Comparison of ENCODE assay signal across 23 cellular contexts in genomic region chr9:17734674-17735073, GRCh38.
A peak's percentile ranks its signal among the peaks of the same experiment; 100 is the strongest.
DNase-seq lines count a peak whose midpoint lies in the region; ATAC-seq, FAIRE-seq and TF ChIP-seq lines count a peak whose summit lies in the region.
"Had no signal": no experiment of that assay in that cellular context is flagged by ENCODE, and none has a peak within 500 bp of the region (broad histone marks: within the 10 kb centered on the region; RNA-seq: fewer than 3 reads in every experiment).

No MANE protein-coding gene starts in this region.

- no peaks in the 10 kb centered on the region for H3K9me3 ChIP-seq in Caco-2
- H3K9me3 ChIP-seq in WERI-Rb-1 (ENCODE audit: severe bottlenecking) = no peaks in the 10 kb centered on the region
- no peaks in the 10 kb centered on the region for H3K9me3 ChIP-seq in hepatocyte (ENCODE audit: low read depth)
- no peaks in the 10 kb centered on the region for H3K9me3 ChIP-seq in mucosa of descending colon
- H3K9me3 ChIP-seq in gastroesophageal sphincter = peaks cover 0 to 3% (median 0%) of the 10 kb centered on the region in 3 donors
- H3K9me3 ChIP-seq in pancreas = no peaks in the 10 kb centered on the region
- H3K9me3 ChIP-seq: BE2C had no signal

- H3K27ac ChIP-seq in WERI-Rb-1 (0 out of 2 replicates have a peak overlapping the region, but pooled peaks have one; percentile 4), hepatocyte (peak overlapping the region; percentile 57), gastroesophageal sphincter (no peak overlapping the region), pancreas (no peak overlapping the region)
- H3K27ac ChIP-seq: BLaER1 treated with 17β-estradiol and CSF1 and Interleukin-3, amounts not matched to agents 10 nM and 100 nM; C4-2B had no signal

- H3K27me3 ChIP-seq in Caco-2 (replicated peaks; ENCODE audit: control insufficient read depth, insufficient read depth, low read length) (no peaks in the 10 kb centered on the region), WERI-Rb-1 (ENCODE audit: insufficient read depth, low read depth, severe bottlenecking) (no peaks in the 10 kb centered on the region), hepatocyte (no peaks in the 10 kb centered on the region), gastroesophageal sphincter (no peaks in the 10 kb centered on the region), pancreas (no peaks in the 10 kb centered on the region)
- H3K27me3 ChIP-seq: BE2C; BLaER1 treated with 17β-estradiol and CSF1 and Interleukin-3, amounts not matched to agents 10 nM and 100 nM had no signal

- no peaks in the 10 kb centered on the region for H3K36me3 Mint-ChIP-seq in Caco-2 (ENCODE audit: insufficient read depth, unreplicated experiment)
- H3K36me3 Mint-ChIP-seq: CD8-positive, alpha-beta T cell had no signal

- peaks cover 10% of the 10 kb centered on the region for H3K9me3 Mint-ChIP-seq in Caco-2 (ENCODE audit: unreplicated experiment)

- CTCF ChIA-PET in Caco-2 (lab: Charles Lee) = no interaction called here

- H3K27me3 Mint-ChIP-seq in Caco-2 (ENCODE audit: insufficient read depth, unreplicated experiment) = no peaks in the 10 kb centered on the region
- H3K27me3 Mint-ChIP-seq: CD4-positive, alpha-beta T cell had no signal

- H3K4me2 ChIP-seq in hepatocyte = peak overlapping the region; percentile 33
- H3K4me2 ChIP-seq: BLaER1 treated with 17β-estradiol and CSF1 and Interleukin-3, amounts not matched to agents 10 nM and 100 nM had no signal

- no peak overlapping the region for H3K4me3 Mint-ChIP-seq in Caco-2 (ENCODE audit: unreplicated experiment)
- H3K4me3 Mint-ChIP-seq: CD4-positive, alpha-beta T cell; CD8-positive, alpha-beta T cell had no signal

- H3K4me1 Mint-ChIP-seq in Caco-2 (ENCODE audit: low read depth, unreplicated experiment) = peaks cover 7% of the 10 kb centered on the region

- FAIRE-seq in RCC 7860 (lab: Jason Lieb, UNC) (no peak), pancreas (lab: Jason Lieb, UNC) (no peak)
- FAIRE-seq: A204.1, G401.6, GM12891, GM19239 had no signal

- no peaks in the 10 kb centered on the region for H3K9me2 ChIP-seq in hepatocyte (replicated peaks; ENCODE audit: insufficient read depth)

- H4K20me1 ChIP-seq in hepatocyte (ENCODE audit: insufficient read depth, poor library complexity, severe bottlenecking) = no peaks in the 10 kb centered on the region
- H4K20me1 ChIP-seq: BLaER1 treated with 17β-estradiol and CSF1 and Interleukin-3, amounts not matched to agents 10 nM and 100 nM had no signal

- H3K4me1 ChIP-seq in Caco-2 (peaks cover 6% of the 10 kb centered on the region; the same call in 1 of the 2 replicates), hepatocyte (ENCODE audit: insufficient read depth) (peaks cover 9% of the 10 kb centered on the region), mucosa of descending colon (ENCODE audit: low read depth) (no peaks in the 10 kb centered on the region), gastroesophageal sphincter (no peaks in the 10 kb centered on the region), pancreas (no peaks in the 10 kb centered on the region)
- H3K4me1 ChIP-seq: BE2C; BLaER1 treated with 17β-estradiol and CSF1 and Interleukin-3, amounts not matched to agents 10 nM and 100 nM had no signal

- POLR2A ChIA-PET in Caco-2 (lab: Charles Lee) = no interaction called here

- intact Hi-C loops in Caco-2 (cut with micrococcal nuclease; ENCODE audit: unreplicated experiment) = no loop called here
- intact Hi-C loops in mucosa of descending colon (cut with DNase I, micrococcal nuclease) = no loop called here
- intact Hi-C loops in pancreas (cut with DNase I) = no loop called here

- H3K4me3 ChIP-seq in Caco-2 (ENCODE audit: low read depth, low read length) (no peak overlapping the region), WERI-Rb-1 (ENCODE audit: low read depth, low read length) (no peak overlapping the region), hepatocyte (no peak overlapping the region), mucosa of descending colon (no peak overlapping the region), gastroesophageal sphincter (no peak overlapping the region), pancreas (no peak overlapping the region)
- H3K4me3 ChIP-seq: BLaER1 treated with 17β-estradiol and CSF1 and Interleukin-3, amounts not matched to agents 10 nM and 100 nM had no signal

- no peak for TF ChIP-seq EP300 in gastroesophageal sphincter (IDR thresholded peaks at IDR 0.05)

- peak overlapping the region; percentile 60 for H3K27ac Mint-ChIP-seq in Caco-2 (ENCODE audit: unreplicated experiment)
- H3K27ac Mint-ChIP-seq: CD4-positive, alpha-beta T cell; CD8-positive, alpha-beta T cell had no signal

- no peaks in the 10 kb centered on the region for H3K79me2 ChIP-seq in hepatocyte

- DNase-seq in Caco-2 (peak in 1 of 2 experiments; percentile 12), WERI-Rb-1 (no peak), hepatocyte (ENCODE audit: low spot score) (no peak), mucosa of descending colon (no peak), RCC 7860 (ENCODE audit: low spot score) (no peak), pancreas (no peak), NCI-H2081 (lab: John Stamatoyannopoulos, UW) (no peak)
- DNase-seq: 8988T; ACHN; BE2C; Calu3; CD4-positive, alpha-beta T cell; CD8-positive, alpha-beta T cell; COR-L47; DMS79 treated with DMSO at 0.1 percent for 48 hours; GF-D8 had no signal

- WGBS in hepatocyte (ENCODE audit: low lambda C conversion rate, missing lambda C conversion rate) = 50% methylated on average over 2 of the region's 2 CpGs
- 55 to 57% methylated on average over 2 of the region's 2 CpGs for WGBS in gastroesophageal sphincter (ENCODE audit: low coverage in 1 of 2), 2 donors
- 28 to 32% methylated on average over 2 of the region's 2 CpGs for WGBS in pancreas, 2 donors

- BruUV-seq in Caco-2 (replicated peaks; lab: Mats Ljungman, UMichigan) = no TSS peak

- no peaks in the 10 kb centered on the region for H3K36me3 ChIP-seq in Caco-2 (ENCODE audit: control insufficient read depth, insufficient read depth, low read length)
- no peaks in the 10 kb centered on the region for H3K36me3 ChIP-seq in WERI-Rb-1
- no peaks in the 10 kb centered on the region for H3K36me3 ChIP-seq in hepatocyte (replicated peaks; ENCODE audit: insufficient read depth, low read depth)
- H3K36me3 ChIP-seq in mucosa of descending colon (ENCODE audit: low read depth) = no peaks in the 10 kb centered on the region
- H3K36me3 ChIP-seq in gastroesophageal sphincter = no peaks in the 10 kb centered on the region
- no peaks in the 10 kb centered on the region for H3K36me3 ChIP-seq in pancreas
- H3K36me3 ChIP-seq: BE2C; BLaER1 treated with 17β-estradiol and CSF1 and Interleukin-3, amounts not matched to agents 10 nM and 100 nM had no signal

- TF ChIP-seq POLR2A in gastroesophageal sphincter (IDR thresholded peaks at IDR 0.05) = no peak

- TF ChIP-seq CTCF in Caco-2 (IDR thresholded peaks at IDR 0.05; ENCODE audit: insufficient read depth in 1 of 2, low read depth in 1 of 2, low read length in 1 of 2, severe bottlenecking in 1 of 2, unreplicated experiment in 1 of 2) (no peak), WERI-Rb-1 (IDR thresholded peaks at IDR 0.05; ENCODE audit: low read depth, low read length) (no peak), hepatocyte (IDR thresholded peaks at IDR 0.05; ENCODE audit: poor library complexity) (no peak), mucosa of descending colon (IDR thresholded peaks at IDR 0.05) (no peak), gastroesophageal sphincter (IDR thresholded peaks at IDR 0.05) (no peak), pancreas (IDR thresholded peaks at IDR 0.05) (no peak)

- no peak overlapping the region for H2AFZ ChIP-seq in hepatocyte

- ATAC-seq in mucosa of descending colon (peak; percentile 87), gastroesophageal sphincter (no peak), pancreas (no peak)
- ATAC-seq: CD8-positive, alpha-beta T cell had no signal

Comparison
In these comparisons a context has a peak if more than half of its experiments do, and no peak if none do; other contexts are left out.
1. H3K27ac ChIP-seq: peak in WERI-Rb-1 (single experiment) and hepatocyte (single experiment); none in gastroesophageal sphincter (0 of 4) and pancreas (0 of 4).